Comparison of ENCODE assay signal across 16 cellular contexts in genomic region chr11:107804219-107804618, GRCh38. TPM values are rescaled to one million over a fixed set of nuclear protein-coding genes. Genes with fewer than 3 reads are reported as not detected.
DNase-seq lines count a peak whose midpoint lies in the region; ATAC-seq and TF ChIP-seq lines count a peak whose summit lies in the region.
"Had no signal": no experiment of that assay in that cellular context is flagged by ENCODE, and none has a peak within 500 bp of the region (broad histone marks: within the 10 kb centered on the region; RNA-seq: fewer than 3 reads in every experiment).

No MANE protein-coding gene starts in this region.

- H3K4me1 ChIP-seq in colonic mucosa (no peaks in the 10 kb centered on the region), mucosa of descending colon (ENCODE audit: low read depth) (no peaks in the 10 kb centered on the region), transverse colon (peaks cover 0 to 6% (median 0%) of the 10 kb centered on the region in 4 donors), PC-3 (ENCODE audit: insufficient read depth, low read length) (no peaks in the 10 kb centered on the region)
- H3K4me1 ChIP-seq: BLaER1 had no signal

- H3K9ac ChIP-seq in colonic mucosa (ENCODE audit: low read depth in 2 of 2, low read length in 2 of 2) (no peak overlapping the region), PC-3 (ENCODE audit: low read length) (no peak overlapping the region)
- H3K9ac ChIP-seq: BLaER1 had no signal

- peaks cover 6% of the 10 kb centered on the region; the same call in 1 of the 2 replicates for H4K20me1 ChIP-seq in PC-3 (ENCODE audit: low read length)
- H4K20me1 ChIP-seq: BLaER1 had no signal

- H3K27ac ChIP-seq in colonic mucosa = peak overlapping the region; percentile 13
- H3K27ac ChIP-seq in transverse colon = peak overlapping the region in 3 of 4 donors; percentile 14 to 34 (median 19)
- H3K27ac ChIP-seq in PC-3 (ENCODE audit: low read length) = no peak overlapping the region
- H3K27ac ChIP-seq: BLaER1, C4-2B had no signal

- H3K9me3 ChIP-seq in colonic mucosa (no peaks in the 10 kb centered on the region), mucosa of descending colon (no peaks in the 10 kb centered on the region), transverse colon (no peaks in the 10 kb centered on the region), PC-3 (ENCODE audit: low read length) (no peaks in the 10 kb centered on the region)
- H3K9me3 ChIP-seq: BLaER1, Caco-2 had no signal

- intact Hi-C loops in colonic mucosa (cut with DNase I) = loop anchor here (10.0 kb wide), 1 partner anchor 51 kb away; the partner anchor contains the start of gene SLC35F2
- intact Hi-C loops in mucosa of descending colon (cut with DNase I, micrococcal nuclease) = no loop called here
- intact Hi-C loops in transverse colon (cut with DNase I; ENCODE audit: low total_unique reads) = no loop called here
- intact Hi-C loops in PC-3 (cut with micrococcal nuclease) = no loop called here

- no TSS peak for BruUV-seq in PC-3 (replicated peaks; lab: Mats Ljungman, UMichigan)

- 0 out of 2 replicates have a peak, but pooled peaks cover 7% of the 10 kb centered on the region for H3K79me2 ChIP-seq in PC-3 (ENCODE audit: low read length)

- no peak for TF ChIP-seq EP300 in transverse colon (IDR thresholded peaks at IDR 0.05; ENCODE audit: low read depth)

- no peaks in the 10 kb centered on the region for H3F3A ChIP-seq in PC-3 (ENCODE audit: low read length, unreplicated experiment)

- H3K4me2 ChIP-seq in PC-3 (ENCODE audit: low read length) = no peak overlapping the region
- H3K4me2 ChIP-seq: BLaER1, GM23338 had no signal

- in situ Hi-C loops in transverse colon (cut with MboI; ENCODE audit: low pct_ligation_motif_present in 1 of 4, low pct_unique_long_range_greater_than_20kb in 1 of 4, low sequenced_read_pairs in 3 of 4) = no loop called here

- no peaks in the 10 kb centered on the region for H3K9me2 ChIP-seq in PC-3 (replicated peaks; ENCODE audit: low read length)

- DNase-seq in colonic mucosa (no peak), mucosa of descending colon (no peak), transverse colon (no peak), PC-3 (no peak), foreskin melanocyte (no peak)
- DNase-seq in activated CD4-positive, CD25-positive, alpha-beta regulatory T cell (lab: John Stamatoyannopoulos, UW) = no peak
- DNase-seq: Caco-2; CD4-positive, CD25-positive, alpha-beta regulatory T cell; CD8-positive, alpha-beta T cell; DMS153; DND-41; H9 had no signal

- H2AFZ ChIP-seq in PC-3 (ENCODE audit: low read length) = no peak overlapping the region
- H2AFZ ChIP-seq: GM23338 had no signal

- no peaks in the 10 kb centered on the region for H3K27me3 ChIP-seq in colonic mucosa
- H3K27me3 ChIP-seq in transverse colon = no peaks in the 10 kb centered on the region
- H3K27me3 ChIP-seq in PC-3 (ENCODE audit: low read length) = no peaks in the 10 kb centered on the region
- H3K27me3 ChIP-seq: BLaER1 had no signal

- TF ChIP-seq POLR2A in transverse colon (IDR thresholded peaks at IDR 0.05) = no peak

- POLR2A ChIA-PET in PC-3 (lab: Charles Lee; ENCODE audit: unreplicated experiment) = no interaction called here

- no peak overlapping the region for H3K4me3 ChIP-seq in colonic mucosa
- H3K4me3 ChIP-seq in mucosa of descending colon = no peak overlapping the region
- no peak overlapping the region for H3K4me3 ChIP-seq in transverse colon
- H3K4me3 ChIP-seq in PC-3 (ENCODE audit: low read length) = no peak overlapping the region
- H3K4me3 ChIP-seq: BLaER1, GM23338 had no signal

- TF ChIP-seq CTCF in colonic mucosa (IDR thresholded peaks at IDR 0.05) = no peak
- no peak for TF ChIP-seq CTCF in mucosa of descending colon (IDR thresholded peaks at IDR 0.05)
- TF ChIP-seq CTCF in transverse colon (IDR thresholded peaks at IDR 0.05) = no peak
- TF ChIP-seq CTCF in PC-3 (conservative IDR thresholded peaks at IDR 0.05; ENCODE audit: low read depth, low read length) = no peak

- WGBS in transverse colon (ENCODE audit: low coverage in 1 of 2), 2 donors = 58 to 100% methylated on average over 1 of the region's 1 CpG

- peak; percentile 86 for ATAC-seq in mucosa of descending colon
- ATAC-seq in PC-3 = no peak
- ATAC-seq: CD8-positive, alpha-beta T cell; GM23338; HCT116 had no signal

- no peaks in the 10 kb centered on the region for H3K36me3 ChIP-seq in colonic mucosa
- no peaks in the 10 kb centered on the region for H3K36me3 ChIP-seq in mucosa of descending colon (ENCODE audit: low read depth)
- no peaks in the 10 kb centered on the region for H3K36me3 ChIP-seq in transverse colon
- peaks cover 73% of the 10 kb centered on the region for H3K36me3 ChIP-seq in PC-3 (ENCODE audit: low read depth, low read length)

- CTCF ChIA-PET in PC-3 (lab: Charles Lee) = no interaction called here

RNA-seq across cellular contexts. Expression of gene SLC35F2, which starts 54.4 kb away (rescaled TPM):
- 10 to 100 TPM; 26.3 to 31.9 TPM for total RNA-seq in colonic mucosa
- 10 to 100 TPM; 13.2 to 32.7 (median 31.6) TPM for total RNA-seq in mucosa of descending colon
- total RNA-seq in transverse colon = 10 to 100 TPM in 3 of 4 donors, 1 to 10 TPM in 1; 2.2 to 29.2 (median 18.8) TPM
- 190 and 210 TPM in 2 replicates for total RNA-seq in PC-3 (2014; rRNA removed)
